2 cellular contexts compared by ENCODE assay signal in genomic region chr14:30928462-30928861, GRCh38.
TF ChIP-seq lines count a peak whose summit lies in the region.

No MANE protein-coding gene starts in this region.

TF ChIP-seq in GM12878, 131 proteins besides CTCF, POLR2A, EP300 and RAD21 (continued from another document):
- TF ChIP-seq CUX1 (IDR thresholded peaks at IDR 0.05; ENCODE audit: insufficient replicate concordance, low read depth, low read length), result no peak
- TF ChIP-seq SPI1 (IDR thresholded peaks at IDR 0.05; ENCODE audit: borderline replicate concordance, insufficient read depth, low read depth, low read length), result 0 out of 2 replicates have a peak, but pooled peaks have one; percentile 22
- TF ChIP-seq RUNX3 (IDR thresholded peaks at IDR 0.05; ENCODE audit: low read length), result peak; percentile 54

TF ChIP-seq in SK-N-SH treated with all-trans-retinoic acid at 6 μM for 48 hours, 23 proteins besides CTCF, POLR2A, EP300 and RAD21 (continued from another document):
- TF ChIP-seq TSHZ2 (CRISPR knock-in tag; IDR thresholded peaks at IDR 0.05) (no peak), ESRRG (CRISPR knock-in tag; IDR thresholded peaks at IDR 0.05) (no peak), TOX (CRISPR knock-in tag; IDR thresholded peaks at IDR 0.05; ENCODE audit: borderline replicate concordance) (no peak), RARB (CRISPR knock-in tag; IDR thresholded peaks at IDR 0.05) (no peak)
TF ChIP-seq in SK-N-SH treated with all-trans-retinoic acid at 6 μM for 48 hours: peak in this region for 0.
